In genomic region chr9:124450241-124450924, GRCh38 we compare ENCODE assay signal across 8 cellular contexts. TPM values are rescaled to one million over a fixed set of nuclear protein-coding genes. Genes with fewer than 3 reads are reported as not detected.
A peak's percentile ranks its signal among the peaks of the same experiment; 100 is the strongest.
DNase-seq lines count a peak whose midpoint lies in the region; ATAC-seq, FAIRE-seq and TF ChIP-seq lines count a peak whose summit lies in the region.

ADGRD2 (plus strand) TSS chr9:124450451; CDS start chr9:124451667, 1,216 bp downstream.

- H3K4me1 ChIP-seq in HEK293 (ENCODE audit: control insufficient read depth, insufficient read depth, low read length) (no peaks in the 10 kb centered on the region; the same call in 1 of the 2 replicates), HepG2 (ENCODE audit: insufficient read depth, low read length) (peaks cover 10% of the 10 kb centered on the region; the same call in 1 of the 2 replicates)

- peak within 1 kb of the TSS in 1 of 5 experiments; percentile 85 for H3K27ac Mint-ChIP-seq in brain

- TF ChIP-seq RAD21 in HepG2 (CRISPR knock-in tag; IDR thresholded peaks at IDR 0.05), result no peak

- DNase-seq in AG09309 (ENCODE audit: low read depth) (no peak), HepG2 (ENCODE audit: low spot score) (no peak), hippocampal formation (lab: John Stamatoyannopoulos, UW) (no peak), RKO (ENCODE audit: low spot score) (no peak), T-helper 9 cell (no peak)
- DNase-seq in stimulated activated naive CD4-positive, alpha-beta T cell treated with Interleukin-2 at 50 U/mL for 16 hours (lab: John Stamatoyannopoulos, UW), result no peak

- no peaks in the 10 kb centered on the region for H4K20me1 ChIP-seq in HepG2 (ENCODE audit: insufficient read depth, low read length)

- no TSS peak for BruUV-seq in HepG2 (replicated peaks; lab: Mats Ljungman, UMichigan)

- intact Hi-C loops in HepG2 (cut with micrococcal nuclease; ENCODE audit: unreplicated experiment), result no loop called here

- CTCF ChIA-PET in HEK293 (lab: Yijun Ruan, JAX), result interaction anchor here (3.4 kb wide), 1 partner anchor 32 kb away, joined by 14 read pairs; no protein-coding TSS in a partner anchor
- CTCF ChIA-PET in HepG2 (lab: Yijun Ruan, JAX; ENCODE audit: low intra/inter-chr PET ratio, low total read pairs), result no interaction called here

- no peaks in the 10 kb centered on the region for H3K79me2 ChIP-seq in HepG2 (ENCODE audit: insufficient read depth, low read length)

- TF ChIP-seq CTCF in AG09309 (IDR thresholded peaks at IDR 0.05; ENCODE audit: control insufficient read depth, insufficient read depth, low read depth, low read length, missing control alignments), result no peak
- no peak for TF ChIP-seq CTCF in HEK293 (tag by site-specific recombination; IDR thresholded peaks at IDR 0.05)
- peak in 1 of 2 experiments; percentile 10 for TF ChIP-seq CTCF in brain (conservative IDR thresholded peaks at IDR 0.05)
- no peak for TF ChIP-seq CTCF in HepG2 (CRISPR knock-in tag; IDR thresholded peaks at IDR 0.05)

- no peak within 1 kb of the TSS for H2AFZ ChIP-seq in HepG2 (ENCODE audit: low read length)

- in situ Hi-C loops in HepG2 (cut with HindIII; ENCODE audit: extremely low pct_ligation_motif_present, low pct_unique_long_range_greater_than_20kb), result no loop called here

- peaks cover 14 to 38% of the 10 kb centered on the region in 2 experiments; a peak in 3 of 5 replicates for H3K27me3 ChIP-seq in HepG2 (ENCODE audit: control insufficient read depth in 1 of 2, insufficient read depth in 2 of 2, low read length in 2 of 2)

- 0 out of 3 replicates have a peak, but pooled peaks have one; percentile 9 for ATAC-seq in HepG2

- TF ChIP-seq EP300 in HepG2 (IDR thresholded peaks at IDR 0.05; ENCODE audit: low read depth in 2 of 2, low read length in 2 of 2) (no peak), HepG2 (CRISPR knock-in tag; IDR thresholded peaks at IDR 0.05; ENCODE audit: borderline replicate concordance) (no peak)

- H3K9me3 ChIP-seq in HEK293 (ENCODE audit: control insufficient read depth, insufficient read depth, low read depth, low read length), result no peaks in the 10 kb centered on the region
- H3K9me3 ChIP-seq in HepG2 (ENCODE audit: low read length), result no peaks in the 10 kb centered on the region

- H3K9me3 Mint-ChIP-seq in brain, result peaks cover 0 to 2% (median 0%) of the 10 kb centered on the region in 5 experiments

- no peaks in the 10 kb centered on the region for H3K36me3 Mint-ChIP-seq in brain

- no peak for TF ChIP-seq POLR2A in HepG2 (IDR thresholded peaks at IDR 0.05; ENCODE audit: insufficient read depth in 1 of 2, low read depth in 2 of 2, low read length in 2 of 2)

- WGBS in HepG2 (ENCODE audit: low lambda C conversion rate), result 48% methylated on average over 26 of the region's 41 CpGs

- H3K36me3 ChIP-seq in HEK293 (ENCODE audit: control insufficient read depth in 2 of 2, insufficient read depth in 1 of 2, low read length in 2 of 2) (no peaks in the 10 kb centered on the region), HepG2 (replicated peaks in 1 of 2; ENCODE audit: control insufficient read depth in 1 of 2, insufficient read depth in 2 of 2, low read length in 2 of 2) (no peaks in the 10 kb centered on the region)

- peaks cover 7% of the 10 kb centered on the region for H3K4me1 Mint-ChIP-seq in brain

- peak within 1 kb of the TSS; percentile 36 for H3K4me2 ChIP-seq in HepG2 (ENCODE audit: low read depth, low read length)

- POLR2A ChIA-PET in HEK293 (lab: Yijun Ruan, JAX), result no interaction called here
- POLR2A ChIA-PET in HepG2 (lab: Yijun Ruan, JAX), result no interaction called here

- peak within 1 kb of the TSS; percentile 11 for H3K4me3 ChIP-seq in AG09309 (ENCODE audit: control insufficient read depth, low read depth, low read length)
- no peak within 1 kb of the TSS; the same call in 1 of the 2 replicates for H3K4me3 ChIP-seq in HEK293 (ENCODE audit: low read depth, low read length)
- H3K4me3 ChIP-seq in HepG2 (replicated peaks in 1 of 3; ENCODE audit: insufficient read depth in 1 of 3, low read depth in 2 of 3, low read length in 3 of 3), result no peak within 1 kb of the TSS; a peak in 1 of 6 replicates

- H3K4me3 Mint-ChIP-seq in brain, result peak within 1 kb of the TSS; percentile 59 to 79 (median 68)

- no peak for FAIRE-seq in HepG2 (lab: Jason Lieb, UNC)

- peaks cover 55% of the 10 kb centered on the region for H3K27me3 Mint-ChIP-seq in brain

- H3K27ac ChIP-seq in HEK293 (ENCODE audit: extremely low read depth, low read depth, low read length), result no peak within 1 kb of the TSS
- H3K27ac ChIP-seq in HepG2 (ENCODE audit: extremely low read length, insufficient read depth, low read length), result no peak within 1 kb of the TSS

- no peak within 1 kb of the TSS for H3K9ac ChIP-seq in HepG2 (ENCODE audit: insufficient read depth, low read depth, low read length)

TF ChIP-seq in HEK293, 187 proteins besides CTCF, POLR2A, EP300 and RAD21 (continues in another document):
- peak; percentile 40; the same call in 1 of the 2 replicates for TF ChIP-seq ZNF398 (tag by site-specific recombination; IDR thresholded peaks at IDR 0.05)

TF ChIP-seq in HepG2, 621 proteins besides CTCF, POLR2A, EP300 and RAD21:
- TF ChIP-seq ZNF687 (CRISPR knock-in tag; IDR thresholded peaks at IDR 0.05) (peak; percentile 2; the same call in 1 of the 2 replicates), ZBTB33 (CRISPR knock-in tag; IDR thresholded peaks at IDR 0.05) (peak; percentile 77; the same call in 1 of the 2 replicates), NFIC (IDR thresholded peaks at IDR 0.05; ENCODE audit: low read length) (no peak), EZH2 (conservative IDR thresholded peaks at IDR 0.05; ENCODE audit: low read depth, low read length) (0 out of 2 replicates have a peak, but pooled peaks have one; percentile 19)

RNA-seq across cellular contexts. Expression of gene ADGRD2, which starts in this region (rescaled TPM):
- polyA plus RNA-seq in brain (ENCODE audit: insufficient read depth, low read depth, low replicate concordance) (5.0 TPM), HepG2 (2011; rRNA removed) (not detected in 2 replicates)
- not detected in 2 replicates for total RNA-seq in HepG2 (2016; rRNA removed; fragmentation: Illumina TruSeq; extraction: Trizol)
- total RNA-seq in HepG2 (2016; cell fraction: cytosol; rRNA removed; fragmentation: Illumina TruSeq; extraction: Trizol; ENCODE audit: low read depth), result not detected in 2 replicates
- total RNA-seq in HepG2 (2016; cell fraction: insoluble cytoplasmic fraction; rRNA removed; fragmentation: Illumina TruSeq; extraction: Trizol), result not detected in 2 replicates
- total RNA-seq in HepG2 (2016; cell fraction: membrane; rRNA removed; fragmentation: Illumina TruSeq; extraction: Trizol), result not detected in 2 replicates
- total RNA-seq in HepG2 (2016; cell fraction: nucleus; rRNA removed; fragmentation: Illumina TruSeq; extraction: Trizol), result not detected in 2 replicates
- not detected in 2 replicates for polyA plus RNA-seq in HepG2 (2011; cell fraction: cytosol; rRNA removed)
- polyA plus RNA-seq in HepG2 (2011; cell fraction: nucleus; rRNA removed), result not detected in 2 replicates
- not detected in 2 replicates for polyA plus RNA-seq in HepG2 (2012)
- not detected in 2 replicates for polyA plus RNA-seq in HepG2 (2016; cell fraction: cytosol; fragmentation: Illumina TruSeq; extraction: Trizol; ENCODE audit: low read depth)
- polyA plus RNA-seq in HepG2 (2016; cell fraction: insoluble cytoplasmic fraction; fragmentation: Illumina TruSeq; extraction: Trizol; ENCODE audit: low read depth), result not detected in 2 replicates
- not detected in 2 replicates for polyA plus RNA-seq in HepG2 (2016; cell fraction: membrane; fragmentation: Illumina TruSeq; extraction: Trizol; ENCODE audit: low read depth)
- not detected in 2 replicates for polyA plus RNA-seq in HepG2 (2016; cell fraction: nucleus; fragmentation: Illumina TruSeq; extraction: Trizol; ENCODE audit: insufficient read depth, low read depth)
- not detected in 2 replicates for polyA minus RNA-seq in HepG2 (2011; rRNA and poly(A)+ RNA removed; ENCODE audit: low replicate concordance)
- not detected in 2 replicates for polyA minus RNA-seq in HepG2 (2011; cell fraction: cytosol; rRNA and poly(A)+ RNA removed)
- not detected in 2 replicates for polyA minus RNA-seq in HepG2 (2011; cell fraction: nucleus; rRNA and poly(A)+ RNA removed)

Comparison
In these comparisons a context has a peak if more than half of its experiments do, and no peak if none do; other contexts are left out.
1. Peak in ATAC-seq and H3K4me2 ChIP-seq in HepG2; RNA of the gene not detected or under 1 TPM.